In the genomic region with DNA sequence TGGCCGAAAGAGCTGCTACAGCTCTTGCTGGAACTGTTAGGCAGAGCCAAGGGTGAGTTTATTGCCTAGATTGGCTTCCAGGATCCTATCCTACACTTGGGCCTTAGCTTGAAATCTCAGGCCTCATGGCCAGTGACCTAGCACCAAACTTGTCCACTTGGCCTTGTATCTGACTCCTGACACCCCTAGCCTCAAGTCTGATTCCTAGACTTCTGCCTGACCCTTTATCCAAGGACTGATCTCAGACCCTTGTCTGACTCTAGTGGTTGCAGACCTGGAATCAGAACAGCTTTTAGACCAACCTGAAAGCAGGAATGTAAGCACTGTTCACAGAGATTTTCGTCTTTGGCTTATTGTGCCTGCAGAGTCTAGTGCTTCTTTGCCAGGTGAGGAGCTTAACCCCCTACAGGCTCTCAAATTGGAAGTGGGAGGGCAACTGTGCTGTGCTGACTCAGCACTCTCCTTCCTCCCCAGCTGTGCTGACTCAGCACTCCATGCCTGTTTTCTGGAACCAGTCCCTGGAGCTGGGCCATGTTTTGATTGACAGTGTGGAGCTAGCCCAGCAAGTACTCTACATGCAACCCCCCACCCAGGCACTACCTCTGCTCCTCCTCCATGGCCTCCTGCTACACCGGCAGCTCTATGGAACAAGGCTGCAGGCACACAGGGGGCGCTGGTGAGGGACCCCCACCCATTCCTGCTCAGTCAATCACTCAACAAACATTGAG, we compare ENCODE assay signal across 8 cellular contexts. TPM values are rescaled to one million over a fixed set of nuclear protein-coding genes. Genes with fewer than 3 reads are reported as not detected.
A peak's percentile ranks its signal among the peaks of the same experiment; 100 is the strongest.
DNase-seq lines count a peak whose midpoint lies in the region; ATAC-seq and TF ChIP-seq lines count a peak whose summit lies in the region.

No MANE protein-coding gene starts in this region.

- intact Hi-C loops in heart right ventricle (cut with DNase I): no loop called here
- intact Hi-C loops in activated naive CD4-positive, alpha-beta T cell treated with anti-CD3 and anti-CD28 coated beads for 36 hours (cut with micrococcal nuclease): no loop called here

- TF ChIP-seq CTCF in heart right ventricle (IDR thresholded peaks at IDR 0.05): no peak

- peak; percentile 58 to 71 for DNase-seq in NCI-H2081 (lab: John Stamatoyannopoulos, UW)
- DNase-seq in NCI-H2081 treated with DMSO at 0.1 percent for 48 hours (lab: John Stamatoyannopoulos, UW): no peak
- peak; percentile 94 for DNase-seq in RPMI8226
- DNase-seq in heart right ventricle: peak in 1 of 2 donors; percentile 66
- DNase-seq in smooth muscle cell of the brain vasculature (ENCODE audit: low read depth, low spot score): peak; percentile 73
- no peak for DNase-seq in activated naive CD4-positive, alpha-beta T cell treated with anti-CD3 and anti-CD28 coated beads for 36 hours

- peaks cover 0 to 12% (median 0%) of the 10 kb centered on the region in 9 donors for H3K36me3 ChIP-seq in heart right ventricle

- H3K4me1 ChIP-seq in heart right ventricle: peaks cover 0 to 27% (median 11%) of the 10 kb centered on the region in 9 donors

- no peak overlapping the region for H3K4me3 ChIP-seq in heart right ventricle

- no peaks in the 10 kb centered on the region for H3K27me3 ChIP-seq in heart right ventricle

- H3K36me3 Mint-ChIP-seq in activated naive CD4-positive, alpha-beta T cell treated with anti-CD3 and anti-CD28 coated beads for 36 hours (ENCODE audit: low read depth): peaks cover 6% of the 10 kb centered on the region

- no peak overlapping the region for H3K4me3 Mint-ChIP-seq in activated naive CD4-positive, alpha-beta T cell treated with anti-CD3 and anti-CD28 coated beads for 36 hours

- no peaks in the 10 kb centered on the region for H3K9me3 ChIP-seq in heart right ventricle

- no peaks in the 10 kb centered on the region for H3K27me3 Mint-ChIP-seq in activated naive CD4-positive, alpha-beta T cell treated with anti-CD3 and anti-CD28 coated beads for 36 hours (ENCODE audit: low read depth)

- peak; percentile 33 to 69 (median 57) for ATAC-seq in heart right ventricle
- no peak for ATAC-seq in GM21529 (IDR thresholded peaks at IDR 0.05; ENCODE audit: unreplicated experiment)
- no peak for ATAC-seq in GM21390 (IDR thresholded peaks at IDR 0.05; ENCODE audit: unreplicated experiment)

- H3K27ac ChIP-seq in heart right ventricle: no peak overlapping the region

- WGBS in heart right ventricle, 2 donors: 51 to 63% methylated on average over 4 of the region's 4 CpGs

- no peak overlapping the region for H3K27ac Mint-ChIP-seq in activated naive CD4-positive, alpha-beta T cell treated with anti-CD3 and anti-CD28 coated beads for 36 hours

- CTCF ChIA-PET in activated naive CD4-positive, alpha-beta T cell treated with anti-CD3 and anti-CD28 coated beads for 36 hours (lab: Charles Lee): no interaction called here

- H3K9me3 Mint-ChIP-seq in activated naive CD4-positive, alpha-beta T cell treated with anti-CD3 and anti-CD28 coated beads for 36 hours: no peaks in the 10 kb centered on the region

- H3K4me1 Mint-ChIP-seq in activated naive CD4-positive, alpha-beta T cell treated with anti-CD3 and anti-CD28 coated beads for 36 hours (ENCODE audit: low read depth): no peaks in the 10 kb centered on the region

RNA-seq across cellular contexts. Expression of gene RRP8, which starts 35.1 kb away (rescaled TPM):
- total RNA-seq in heart right ventricle: 10 to 100 TPM; 12.1 to 23.3 (median 20.5) TPM
- 10 to 100 TPM; 16.1 to 23.0 TPM for polyA plus RNA-seq in heart right ventricle
- 10 to 100 TPM; 31.9 to 33.5 TPM for total RNA-seq in activated naive CD4-positive, alpha-beta T cell treated with anti-CD3 and anti-CD28 coated beads for 36 hours

RNA-seq across cellular contexts. Expression of gene ILK, which starts 35.2 kb away (rescaled TPM):
- 100 to 1,000 TPM; 150 to 247 (median 204) TPM for total RNA-seq in heart right ventricle
- polyA plus RNA-seq in heart right ventricle: 100 to 1,000 TPM; 213 to 244 TPM
- 10 to 100 TPM; 65.2 to 65.7 TPM for total RNA-seq in activated naive CD4-positive, alpha-beta T cell treated with anti-CD3 and anti-CD28 coated beads for 36 hours

RNA-seq across cellular contexts. Expression of gene TAF10, which starts 43.7 kb away (rescaled TPM):
- total RNA-seq in heart right ventricle: 100 to 1,000 TPM in 1 of 10 donors, 10 to 100 TPM in 9; 78.0 to 101 (median 89.7) TPM
- 100 to 1,000 TPM in 1 of 2 donors, 10 to 100 TPM in 1; 93.3 to 254 TPM for polyA plus RNA-seq in heart right ventricle
- total RNA-seq in activated naive CD4-positive, alpha-beta T cell treated with anti-CD3 and anti-CD28 coated beads for 36 hours: 100 to 1,000 TPM; 151 to 156 TPM

RNA-seq across cellular contexts. Expression of gene TPP1, which starts 50.9 kb away (rescaled TPM):
- total RNA-seq in heart right ventricle: 100 to 1,000 TPM in 2 of 10 donors, 10 to 100 TPM in 8; 56.3 to 132 (median 72.6) TPM
- 10 to 100 TPM; 31.9 to 34.6 TPM for polyA plus RNA-seq in heart right ventricle
- total RNA-seq in activated naive CD4-positive, alpha-beta T cell treated with anti-CD3 and anti-CD28 coated beads for 36 hours: 10 to 100 TPM; 25.7 to 28.5 TPM

Comparison
In these comparisons a context has a peak if more than half of its experiments do, and no peak if none do; other contexts are left out.
1. DNase-seq: peak in NCI-H2081 (2 of 2), RPMI8226 (single experiment) and smooth muscle cell of the brain vasculature (single experiment); none in NCI-H2081 treated with DMSO at 0.1 percent for 48 hours (single experiment) and activated naive CD4-positive, alpha-beta T cell treated with anti-CD3 and anti-CD28 coated beads for 36 hours (single experiment).
2. ATAC-seq: peak in heart right ventricle (8 of 8); none in GM21529 (single experiment) and GM21390 (single experiment).